Comparison of ENCODE assay signal across 23 cellular contexts in the genomic region with DNA sequence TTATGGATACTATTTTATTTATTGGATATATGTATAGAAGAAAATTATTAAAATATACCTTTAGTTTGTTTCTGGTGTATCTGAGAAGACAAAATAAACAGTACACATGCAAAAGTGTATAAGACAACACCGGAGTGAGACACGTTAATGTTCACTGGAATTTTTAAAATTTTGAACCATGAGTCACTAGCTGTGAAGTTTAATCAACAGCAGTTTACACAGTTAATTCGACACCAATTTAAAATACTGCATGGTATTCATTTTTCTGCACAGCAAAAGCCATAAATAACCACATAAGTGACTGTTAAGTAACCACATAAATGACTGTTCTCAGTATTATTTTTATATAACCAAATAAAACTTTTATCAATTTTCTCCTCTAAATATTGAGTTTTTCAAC.
DNase-seq lines count a peak whose midpoint lies in the region; ATAC-seq, FAIRE-seq and TF ChIP-seq lines count a peak whose summit lies in the region.
"Had no signal": no experiment of that assay in that cellular context is flagged by ENCODE, and none has a peak within 500 bp of the region (broad histone marks: within the 10 kb centered on the region; RNA-seq: fewer than 3 reads in every experiment).

No MANE protein-coding gene starts in this region.

- TF ChIP-seq CTCF in AG10803 (conservative IDR thresholded peaks at IDR 0.05; ENCODE audit: low read length) (no peak), bronchial epithelial cell (IDR thresholded peaks at IDR 0.05; ENCODE audit: insufficient read depth, low read length, severe bottlenecking) (no peak), retinal pigment epithelial cell (conservative IDR thresholded peaks at IDR 0.05; ENCODE audit: low read depth, low read length) (no peak)

- no peaks in the 10 kb centered on the region for H3K27me3 ChIP-seq in bronchial epithelial cell (ENCODE audit: control insufficient read depth, insufficient read depth, low read length)
- H3K27me3 ChIP-seq: BLaER1 treated with 17β-estradiol and CSF1 and Interleukin-3, amounts not matched to agents 10 nM and 100 nM had no signal

- H3K4me3 ChIP-seq in AG10803 (ENCODE audit: low read length) (no peak overlapping the region), bronchial epithelial cell (ENCODE audit: low read depth, low read length) (no peak overlapping the region), retinal pigment epithelial cell (ENCODE audit: low read length) (no peak overlapping the region)
- H3K4me3 ChIP-seq: BLaER1 treated with 17β-estradiol and CSF1 and Interleukin-3, amounts not matched to agents 10 nM and 100 nM had no signal

- no peak for ATAC-seq in SK-N-SH treated with all-trans-retinoic acid at 6 μM for 48 hours
- ATAC-seq in GM19328 (IDR thresholded peaks at IDR 0.05; ENCODE audit: unreplicated experiment) = no peak

- no peak for FAIRE-seq in bronchial epithelial cell (lab: Jason Lieb, UNC)
- FAIRE-seq: GM19239, RCC 7860 had no signal

- DNase-seq in AG10803 (ENCODE audit: low read depth) (peak; percentile 42), M059J (ENCODE audit: low read depth) (peak; percentile 61), bronchial epithelial cell (ENCODE audit: low read depth) (peak; percentile 57), retinal pigment epithelial cell (ENCODE audit: low read depth) (peak; percentile 56), NCI-H82 treated with DMSO at 0.1 percent for 48 hours (lab: John Stamatoyannopoulos, UW; ENCODE audit: unreplicated experiment) (no peak), NCI-H146 treated with DMSO at 0.1 percent for 48 hours (lab: John Stamatoyannopoulos, UW; ENCODE audit: unreplicated experiment) (no peak)
- DNase-seq: CD4-positive, alpha-beta memory T cell; GDM1; Karpas-422; MM.1S; NCI-H1048; NCI-H146; NCI-H2029 treated with DMSO at 0.1 percent for 48 hours; NCI-H345; NCI-H524; NCI-H82; SHP77 treated with DMSO at 0.1 percent for 48 hours; SK-N-SH had no signal

- H3K36me3 ChIP-seq in bronchial epithelial cell (ENCODE audit: control insufficient read depth, insufficient read depth, low read length) = no peaks in the 10 kb centered on the region
- H3K36me3 ChIP-seq: BLaER1 treated with 17β-estradiol and CSF1 and Interleukin-3, amounts not matched to agents 10 nM and 100 nM had no signal

TF ChIP-seq in SK-N-SH treated with all-trans-retinoic acid at 6 μM for 48 hours, 23 proteins besides CTCF, POLR2A, EP300 and RAD21:
- TF ChIP-seq CSDC2 (CRISPR knock-in tag; IDR thresholded peaks at IDR 0.05) (no peak), ZNF70 (CRISPR knock-in tag; IDR thresholded peaks at IDR 0.05) (no peak), ARNTL (CRISPR knock-in tag; IDR thresholded peaks at IDR 0.05; ENCODE audit: borderline replicate concordance, low read depth) (no peak), ESRRG (CRISPR knock-in tag; IDR thresholded peaks at IDR 0.05) (no peak), PPARA (CRISPR knock-in tag; IDR thresholded peaks at IDR 0.05; ENCODE audit: borderline replicate concordance) (no peak), OSR1 (CRISPR knock-in tag; IDR thresholded peaks at IDR 0.05) (no peak), SNAI2 (CRISPR knock-in tag; IDR thresholded peaks at IDR 0.05) (no peak), ZFP30 (CRISPR knock-in tag; IDR thresholded peaks at IDR 0.05) (no peak), GLIS3 (CRISPR knock-in tag; IDR thresholded peaks at IDR 0.05) (no peak), ISL1 (CRISPR knock-in tag; IDR thresholded peaks at IDR 0.05) (no peak), BACH2 (CRISPR knock-in tag; IDR thresholded peaks at IDR 0.05; ENCODE audit: borderline replicate concordance) (no peak), TOX (CRISPR knock-in tag; IDR thresholded peaks at IDR 0.05; ENCODE audit: borderline replicate concordance) (no peak), TCF4 (CRISPR knock-in tag; IDR thresholded peaks at IDR 0.05; ENCODE audit: borderline replicate concordance) (no peak)
- TF ChIP-seq, protein P1, sequence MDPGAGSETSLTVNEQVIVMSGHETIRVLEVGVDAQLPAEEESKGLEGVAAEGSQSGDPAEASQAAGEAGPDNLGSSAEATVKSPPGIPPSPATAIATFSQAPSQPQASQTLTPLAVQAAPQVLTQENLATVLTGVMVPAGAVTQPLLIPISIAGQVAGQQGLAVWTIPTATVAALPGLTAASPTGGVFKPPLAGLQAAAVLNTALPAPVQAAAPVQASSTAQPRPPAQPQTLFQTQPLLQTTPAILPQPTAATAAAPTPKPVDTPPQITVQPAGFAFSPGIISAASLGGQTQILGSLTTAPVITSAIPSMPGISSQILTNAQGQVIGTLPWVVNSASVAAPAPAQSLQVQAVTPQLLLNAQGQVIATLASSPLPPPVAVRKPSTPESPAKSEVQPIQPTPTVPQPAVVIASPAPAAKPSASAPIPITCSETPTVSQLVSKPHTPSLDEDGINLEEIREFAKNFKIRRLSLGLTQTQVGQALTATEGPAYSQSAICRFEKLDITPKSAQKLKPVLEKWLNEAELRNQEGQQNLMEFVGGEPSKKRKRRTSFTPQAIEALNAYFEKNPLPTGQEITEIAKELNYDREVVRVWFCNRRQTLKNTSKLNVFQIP (CRISPR knock-in tag; IDR thresholded peaks at IDR 0.05; ENCODE audit: borderline replicate concordance, low read depth) = no peak
- TF ChIP-seq, protein P2, sequence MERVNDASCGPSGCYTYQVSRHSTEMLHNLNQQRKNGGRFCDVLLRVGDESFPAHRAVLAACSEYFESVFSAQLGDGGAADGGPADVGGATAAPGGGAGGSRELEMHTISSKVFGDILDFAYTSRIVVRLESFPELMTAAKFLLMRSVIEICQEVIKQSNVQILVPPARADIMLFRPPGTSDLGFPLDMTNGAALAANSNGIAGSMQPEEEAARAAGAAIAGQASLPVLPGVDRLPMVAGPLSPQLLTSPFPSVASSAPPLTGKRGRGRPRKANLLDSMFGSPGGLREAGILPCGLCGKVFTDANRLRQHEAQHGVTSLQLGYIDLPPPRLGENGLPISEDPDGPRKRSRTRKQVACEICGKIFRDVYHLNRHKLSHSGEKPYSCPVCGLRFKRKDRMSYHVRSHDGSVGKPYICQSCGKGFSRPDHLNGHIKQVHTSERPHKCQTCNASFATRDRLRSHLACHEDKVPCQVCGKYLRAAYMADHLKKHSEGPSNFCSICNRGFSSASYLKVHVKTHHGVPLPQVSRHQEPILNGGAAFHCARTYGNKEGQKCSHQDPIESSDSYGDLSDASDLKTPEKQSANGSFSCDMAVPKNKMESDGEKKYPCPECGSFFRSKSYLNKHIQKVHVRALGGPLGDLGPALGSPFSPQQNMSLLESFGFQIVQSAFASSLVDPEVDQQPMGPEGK (CRISPR knock-in tag; IDR thresholded peaks at IDR 0.05; ENCODE audit: borderline replicate concordance) = no peak
- TF ChIP-seq, protein P3, sequence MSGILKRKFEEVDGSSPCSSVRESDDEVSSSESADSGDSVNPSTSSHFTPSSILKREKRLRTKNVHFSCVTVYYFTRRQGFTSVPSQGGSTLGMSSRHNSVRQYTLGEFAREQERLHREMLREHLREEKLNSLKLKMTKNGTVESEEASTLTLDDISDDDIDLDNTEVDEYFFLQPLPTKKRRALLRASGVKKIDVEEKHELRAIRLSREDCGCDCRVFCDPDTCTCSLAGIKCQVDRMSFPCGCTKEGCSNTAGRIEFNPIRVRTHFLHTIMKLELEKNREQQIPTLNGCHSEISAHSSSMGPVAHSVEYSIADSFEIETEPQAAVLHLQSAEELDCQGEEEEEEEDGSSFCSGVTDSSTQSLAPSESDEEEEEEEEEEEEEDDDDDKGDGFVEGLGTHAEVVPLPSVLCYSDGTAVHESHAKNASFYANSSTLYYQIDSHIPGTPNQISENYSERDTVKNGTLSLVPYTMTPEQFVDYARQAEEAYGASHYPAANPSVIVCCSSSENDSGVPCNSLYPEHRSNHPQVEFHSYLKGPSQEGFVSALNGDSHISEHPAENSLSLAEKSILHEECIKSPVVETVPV (CRISPR knock-in tag; IDR thresholded peaks at IDR 0.05) = no peak
- TF ChIP-seq, protein P4, sequence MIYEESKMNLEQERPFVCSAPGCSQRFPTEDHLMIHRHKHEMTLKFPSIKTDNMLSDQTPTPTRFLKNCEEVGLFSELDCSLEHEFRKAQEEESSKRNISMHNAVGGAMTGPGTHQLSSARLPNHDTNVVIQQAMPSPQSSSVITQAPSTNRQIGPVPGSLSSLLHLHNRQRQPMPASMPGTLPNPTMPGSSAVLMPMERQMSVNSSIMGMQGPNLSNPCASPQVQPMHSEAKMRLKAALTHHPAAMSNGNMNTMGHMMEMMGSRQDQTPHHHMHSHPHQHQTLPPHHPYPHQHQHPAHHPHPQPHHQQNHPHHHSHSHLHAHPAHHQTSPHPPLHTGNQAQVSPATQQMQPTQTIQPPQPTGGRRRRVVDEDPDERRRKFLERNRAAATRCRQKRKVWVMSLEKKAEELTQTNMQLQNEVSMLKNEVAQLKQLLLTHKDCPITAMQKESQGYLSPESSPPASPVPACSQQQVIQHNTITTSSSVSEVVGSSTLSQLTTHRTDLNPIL (CRISPR knock-in tag; IDR thresholded peaks at IDR 0.05; ENCODE audit: low read depth) = no peak
TF ChIP-seq in SK-N-SH treated with all-trans-retinoic acid at 6 μM for 48 hours: peak in this region for 0.

Comparison
In these comparisons a context has a peak if more than half of its experiments do, and no peak if none do; other contexts are left out.
1. DNase-seq: peak in AG10803 (single experiment), M059J (single experiment), bronchial epithelial cell (single experiment) and retinal pigment epithelial cell (single experiment); none in NCI-H82 treated with DMSO at 0.1 percent for 48 hours (single experiment) and NCI-H146 treated with DMSO at 0.1 percent for 48 hours (single experiment).